19 cellular contexts compared by ENCODE assay signal in genomic region chr14:54121461-54121860, GRCh38.
"Had no signal": no experiment of that assay in that cellular context is flagged by ENCODE, and none has a peak within 500 bp of the region (broad histone marks: within the 10 kb centered on the region; RNA-seq: fewer than 3 reads in every experiment).

No MANE protein-coding gene starts in this region.

- DNase-seq: colonic mucosa; dermis blood vessel endothelial cell; foreskin fibroblast; glutamatergic neuron; islet precursor cell; mucosa of descending colon; naive thymus-derived CD8-positive, alpha-beta T cell; nucleus accumbens; ovary; small intestine; stimulated activated CD4-positive, alpha-beta T cell treated with anti-CD3 and anti-CD28 coated beads, Interleukin-12 subunit alpha, Interleukin-12 subunit beta, amount 100 ng/mL, for 4 hours; stimulated activated naive CD4-positive, alpha-beta T cell treated with Interleukin-2 at 50 U/mL for 16 hours; upper lobe of left lung had no signal

- H3K9me3 ChIP-seq: colonic mucosa, gastroesophageal sphincter, mucosa of descending colon, ovary, right atrium auricular region, upper lobe of left lung, vagina had no signal

- H3K27ac ChIP-seq: colonic mucosa, gastroesophageal sphincter, ovary, right atrium auricular region, upper lobe of left lung, vagina had no signal

- H3K27me3 ChIP-seq: colonic mucosa, gastroesophageal sphincter, ovary, right atrium auricular region, upper lobe of left lung, vagina had no signal

- H3K4me1 ChIP-seq: colonic mucosa, gastroesophageal sphincter, right atrium auricular region, upper lobe of left lung, vagina had no signal

- FAIRE-seq: endothelial cell of umbilical vein, small intestine had no signal

- H3K27ac Mint-ChIP-seq: naive thymus-derived CD8-positive, alpha-beta T cell had no signal

- H3K4me3 ChIP-seq: colonic mucosa, gastroesophageal sphincter, mucosa of descending colon, ovary, right atrium auricular region, upper lobe of left lung, vagina had no signal

- ATAC-seq: gastroesophageal sphincter; left lobe of liver; mucosa of descending colon; naive thymus-derived CD8-positive, alpha-beta T cell had no signal

- H3K36me3 ChIP-seq: colonic mucosa, gastroesophageal sphincter, ovary, right atrium auricular region, upper lobe of left lung, vagina had no signal

- H3K4me3 Mint-ChIP-seq: naive thymus-derived CD8-positive, alpha-beta T cell; neural crest cell had no signal

- H3K4me1 Mint-ChIP-seq: naive thymus-derived CD8-positive, alpha-beta T cell had no signal
